ENCODE assay signal across 17 cellular contexts in genomic region chr19:33699754-33700407, GRCh38.
DNase-seq lines count a peak whose midpoint lies in the region; ATAC-seq and TF ChIP-seq lines count a peak whose summit lies in the region.
"Had no signal": no experiment of that assay in that cellular context is flagged by ENCODE, and none has a peak within 500 bp of the region (broad histone marks: within the 10 kb centered on the region; RNA-seq: fewer than 3 reads in every experiment).

No MANE protein-coding gene starts in this region.

- H3K36me3 ChIP-seq in parathyroid adenoma (ENCODE audit: control insufficient read depth, insufficient read depth, low read length) (no peaks in the 10 kb centered on the region), aorta (ENCODE audit: control insufficient read depth in 1 of 2, insufficient read depth in 2 of 2, low read length in 1 of 2) (no peaks in the 10 kb centered on the region)
- H3K36me3 ChIP-seq: BE2C had no signal

- intact Hi-C loops in aorta (cut with DNase I): no loop called here

- TF ChIP-seq CTCF in VCaP (conservative IDR thresholded peaks at IDR 0.05) (no peak), parathyroid adenoma (IDR thresholded peaks at IDR 0.05) (no peak), mesothelial cell of epicardium (IDR thresholded peaks at IDR 0.05; ENCODE audit: unreplicated experiment) (no peak)

- H3K4me1 Mint-ChIP-seq in mesothelial cell of epicardium: no peaks in the 10 kb centered on the region

- no peak overlapping the region for H3K27ac Mint-ChIP-seq in mesothelial cell of epicardium

- H2AFZ ChIP-seq in parathyroid adenoma: peak overlapping the region; percentile 29

- H3K4me1 ChIP-seq in parathyroid adenoma: peaks cover 6% of the 10 kb centered on the region
- H3K4me1 ChIP-seq in aorta (ENCODE audit: control insufficient read depth in 1 of 2, insufficient read depth in 2 of 2, low read length in 2 of 2): no peaks in the 10 kb centered on the region

- H3K27me3 ChIP-seq in parathyroid adenoma (ENCODE audit: control insufficient read depth, insufficient read depth, low read length) (no peaks in the 10 kb centered on the region), aorta (ENCODE audit: control insufficient read depth in 1 of 2, insufficient read depth in 2 of 2, low read length in 1 of 2) (no peaks in the 10 kb centered on the region)
- H3K27me3 ChIP-seq: BE2C had no signal

- DNase-seq in D341Med (ENCODE audit: low spot score) (peak; percentile 20), aorta (peak; percentile 18 to 55), mesothelial cell of epicardium (ENCODE audit: low spot score in 2 of 2, unreplicated experiment in 2 of 2) (no peak), SIG-M5 (lab: John Stamatoyannopoulos, UW) (no peak), NCI-H1694 (lab: John Stamatoyannopoulos, UW) (no peak)
- DNase-seq: BE2C, DMS53, NCI-H1048, NCI-H1436, NCI-H187 treated with DMSO at 0.1 percent for 48 hours, NCI-H2107, NCI-H524, NCI-H748 treated with DMSO at 0.1 percent for 48 hours, PC-3, Right ventricle myocardium superior had no signal

- H3K9ac ChIP-seq in parathyroid adenoma: no peak overlapping the region

- H3K4me2 ChIP-seq in parathyroid adenoma (ENCODE audit: low read length): no peak overlapping the region

- no peaks in the 10 kb centered on the region for H3K9me3 ChIP-seq in parathyroid adenoma (ENCODE audit: control insufficient read depth, low read length)
- H3K9me3 ChIP-seq in aorta (ENCODE audit: control insufficient read depth, low read length): no peaks in the 10 kb centered on the region
- H3K9me3 ChIP-seq: BE2C had no signal

- peaks cover 2% of the 10 kb centered on the region for H3K36me3 Mint-ChIP-seq in mesothelial cell of epicardium

- peaks cover 10% of the 10 kb centered on the region for H3K27me3 Mint-ChIP-seq in mesothelial cell of epicardium (ENCODE audit: low read depth)

- no peak overlapping the region for H3K4me3 Mint-ChIP-seq in mesothelial cell of epicardium

- 80 to 84% methylated on average over 13 of the region's 13 CpGs for WGBS in aorta, 2 donors

- no peaks in the 10 kb centered on the region for H3K79me2 ChIP-seq in parathyroid adenoma

- H3K4me3 ChIP-seq in parathyroid adenoma (ENCODE audit: low read depth, low read length): no peak overlapping the region
- H3K4me3 ChIP-seq in aorta (ENCODE audit: low read length in 2 of 2): no peak overlapping the region

- ATAC-seq in aorta (ENCODE audit: low FRiP score): no peak
- ATAC-seq: PC-3 had no signal

- H3K9me3 Mint-ChIP-seq in mesothelial cell of epicardium: no peaks in the 10 kb centered on the region

- H3K27ac ChIP-seq in VCaP (peak overlapping the region; percentile 53), parathyroid adenoma (no peak overlapping the region), aorta (ENCODE audit: low read depth in 1 of 2, low read length in 2 of 2) (no peak overlapping the region)

Comparison
In these comparisons a context has a peak if more than half of its experiments do, and no peak if none do; other contexts are left out.
1. DNase-seq: peak in D341Med (single experiment) and aorta (2 of 2); none in mesothelial cell of epicardium (0 of 2), SIG-M5 (single experiment) and NCI-H1694 (single experiment).